Comparison of ENCODE assay signal across 13 cellular contexts in the genomic region with DNA sequence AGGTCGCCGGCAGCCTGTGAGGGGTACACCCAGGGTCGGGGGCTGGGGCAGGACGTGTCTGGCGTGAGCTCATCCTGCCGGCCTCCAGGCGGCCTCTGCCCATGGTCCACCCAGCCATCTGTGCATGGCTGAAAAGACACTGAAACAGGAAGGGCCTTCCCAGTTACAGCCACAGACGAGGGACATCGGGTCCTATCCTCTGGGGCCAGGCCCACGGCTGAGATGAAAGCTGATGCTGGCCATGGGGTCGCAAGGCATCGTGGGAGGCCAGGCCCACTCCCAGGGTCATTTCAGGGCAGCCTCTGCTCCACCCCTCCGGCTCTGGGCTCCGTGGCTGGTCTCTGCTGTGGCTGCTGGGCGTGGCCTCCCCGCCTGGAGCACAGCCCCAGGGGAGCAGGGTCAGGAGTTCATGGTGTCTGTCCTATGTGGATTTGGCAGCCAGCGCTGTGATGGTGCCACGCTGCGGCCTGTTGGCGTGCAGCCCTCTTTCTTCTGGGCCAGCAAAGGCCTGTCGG. TPM values are rescaled to one million over a fixed set of nuclear protein-coding genes. Genes with fewer than 3 reads are reported as not detected.
A peak's percentile ranks its signal among the peaks of the same experiment; 100 is the strongest.
DNase-seq lines count a peak whose midpoint lies in the region; ATAC-seq, FAIRE-seq and TF ChIP-seq lines count a peak whose summit lies in the region.
"Had no signal": no experiment of that assay in that cellular context is flagged by ENCODE, and none has a peak within 500 bp of the region (broad histone marks: within the 10 kb centered on the region; RNA-seq: fewer than 3 reads in every experiment).

No MANE protein-coding gene starts in this region.

- FAIRE-seq in D721Med (lab: Jason Lieb, UNC): no peak

- H2BK12ac ChIP-seq in mesenchymal stem cell (ENCODE audit: low read length in 2 of 2): no peak overlapping the region

- peaks cover 4% of the 10 kb centered on the region for H3K4me1 Mint-ChIP-seq in WTC11
- H3K4me1 Mint-ChIP-seq: activated naive CD4-positive, alpha-beta T cell treated with anti-CD3 and anti-CD28 coated beads, Interleukin-2, amount 50 U/mL, for 24 hours had no signal

- H3K23ac ChIP-seq in mesenchymal stem cell (ENCODE audit: low read length in 2 of 2): no peak overlapping the region

- no peaks in the 10 kb centered on the region for H3K27me3 ChIP-seq in mesenchymal stem cell (ENCODE audit: control insufficient read depth in 1 of 2, insufficient read depth in 1 of 2, low read length in 2 of 2)

- peaks cover 24% of the 10 kb centered on the region for H3K4me1 ChIP-seq in mesenchymal stem cell (ENCODE audit: control insufficient read depth, insufficient read depth, low read depth, low read length)
- H3K4me1 ChIP-seq: Caco-2 had no signal

- H3K4me3 Mint-ChIP-seq in WTC11: no peak overlapping the region
- H3K4me3 Mint-ChIP-seq: activated CD4-positive, alpha-beta T cell treated with anti-CD3 and anti-CD28 coated beads, Interleukin-2, amount 10 ng/mL, durations not matched to agents 7 days and 5 days; activated naive CD4-positive, alpha-beta T cell treated with anti-CD3 and anti-CD28 coated beads, Interleukin-2, amount 50 U/mL, for 24 hours; effector memory CD8-positive, alpha-beta T cell; type B pancreatic cell had no signal

- no peak overlapping the region for H3K4me2 ChIP-seq in mesenchymal stem cell (ENCODE audit: low read length, poor library complexity, severe bottlenecking)

- no peak overlapping the region for H3K18ac ChIP-seq in mesenchymal stem cell (ENCODE audit: low read depth in 1 of 2, low read length in 2 of 2)

- H3K9me3 ChIP-seq in mesenchymal stem cell (ENCODE audit: control insufficient read depth, low read length): no peaks in the 10 kb centered on the region
- H3K9me3 ChIP-seq: Caco-2 had no signal

- POLR2A ChIA-PET in WTC11 (lab: Charles Lee): no interaction called here

- no peak overlapping the region for H3K4ac ChIP-seq in mesenchymal stem cell (ENCODE audit: low read depth in 1 of 2, low read length in 2 of 2)

- H4K8ac ChIP-seq in mesenchymal stem cell (ENCODE audit: low read length): no peak overlapping the region

- CTCF ChIA-PET in WTC11 (lab: Charles Lee): interaction anchor here (1.1 kb wide), 1 partner anchor 20 kb away, joined by 3 read pairs; no protein-coding TSS in a partner anchor

- H2BK15ac ChIP-seq in mesenchymal stem cell (ENCODE audit: low read depth, poor library complexity, severe bottlenecking): no peak overlapping the region

- no peaks in the 10 kb centered on the region for H3K27me3 Mint-ChIP-seq in WTC11 (ENCODE audit: low read depth)
- H3K27me3 Mint-ChIP-seq: activated CD4-positive, alpha-beta T cell treated with anti-CD3 and anti-CD28 coated beads, Interleukin-2, amount 10 ng/mL, durations not matched to agents 7 days and 5 days; activated naive CD4-positive, alpha-beta T cell treated with anti-CD3 and anti-CD28 coated beads, Interleukin-2, amount 50 U/mL, for 24 hours; effector memory CD8-positive, alpha-beta T cell; type B pancreatic cell had no signal

- H3K14ac ChIP-seq in mesenchymal stem cell (ENCODE audit: low read length in 2 of 2): no peak overlapping the region

- peaks cover 5% of the 10 kb centered on the region for H3K36me3 Mint-ChIP-seq in WTC11
- H3K36me3 Mint-ChIP-seq: type B pancreatic cell had no signal

- peak overlapping the region; percentile 7 for H3K9ac ChIP-seq in mesenchymal stem cell (ENCODE audit: low read length)

- no peak for ATAC-seq in WTC11
- ATAC-seq: effector memory CD8-positive, alpha-beta T cell had no signal

- H2BK120ac ChIP-seq in mesenchymal stem cell (ENCODE audit: low read depth, low read length): no peak overlapping the region

- no peak overlapping the region for H2BK5ac ChIP-seq in mesenchymal stem cell (ENCODE audit: low read depth, low read length, poor library complexity, severe bottlenecking)

- no peak overlapping the region for H3K27ac ChIP-seq in mesenchymal stem cell (ENCODE audit: low read length, poor library complexity, severe bottlenecking)

- peak; percentile 1 for TF ChIP-seq CTCF in D721Med (IDR thresholded peaks at IDR 0.05; ENCODE audit: insufficient read depth, missing control alignments)
- no peak for TF ChIP-seq CTCF in WTC11 (IDR thresholded peaks at IDR 0.05)

- no peaks in the 10 kb centered on the region for H3K9me3 Mint-ChIP-seq in WTC11
- H3K9me3 Mint-ChIP-seq: activated CD4-positive, alpha-beta T cell treated with anti-CD3 and anti-CD28 coated beads, Interleukin-2, amount 10 ng/mL, durations not matched to agents 7 days and 5 days; activated naive CD4-positive, alpha-beta T cell treated with anti-CD3 and anti-CD28 coated beads, Interleukin-2, amount 50 U/mL, for 24 hours; effector memory CD8-positive, alpha-beta T cell; type B pancreatic cell had no signal

- WGBS in mesenchymal stem cell: 81% methylated on average over 21 of the region's 21 CpGs

- peaks cover 24 to 56% of the 10 kb centered on the region in 2 experiments for H3K36me3 ChIP-seq in mesenchymal stem cell (ENCODE audit: control insufficient read depth in 1 of 2, insufficient read depth in 2 of 2, low read depth in 1 of 2, low read length in 2 of 2)

- no peak overlapping the region for H2AK5ac ChIP-seq in mesenchymal stem cell (ENCODE audit: low read length, severe bottlenecking)

- H4K91ac ChIP-seq in mesenchymal stem cell (ENCODE audit: low read length): no peak overlapping the region

- DNase-seq in D721Med (ENCODE audit: insufficient read length, low spot score) (no peak), WTC11 (ENCODE audit: low spot score) (no peak), mesenchymal stem cell (no peak), NCI-H2227 treated with DMSO at 0.1 percent for 48 hours (lab: John Stamatoyannopoulos, UW) (no peak), SHP77 (lab: John Stamatoyannopoulos, UW) (no peak), cortex of kidney (lab: John Stamatoyannopoulos, UW) (no peak)
- DNase-seq: activated CD4-positive, alpha-beta T cell treated with anti-CD3 and anti-CD28 coated beads, Interleukin-2, amount 10 ng/mL, durations not matched to agents 7 days and 5 days; Caco-2; effector memory CD8-positive, alpha-beta T cell; NCI-H510A; SIG-M5 had no signal

- no peak overlapping the region for H2AFZ ChIP-seq in mesenchymal stem cell (ENCODE audit: low read depth, low read length)

- H3K79me1 ChIP-seq in mesenchymal stem cell (replicated peaks; ENCODE audit: low read length, poor library complexity, severe bottlenecking): peaks cover 19% of the 10 kb centered on the region

- H3K27ac Mint-ChIP-seq in WTC11: peak overlapping the region; percentile 16; the same call in 1 of the 2 replicates
- H3K27ac Mint-ChIP-seq: activated CD4-positive, alpha-beta T cell treated with anti-CD3 and anti-CD28 coated beads, Interleukin-2, amount 10 ng/mL, durations not matched to agents 7 days and 5 days; activated naive CD4-positive, alpha-beta T cell treated with anti-CD3 and anti-CD28 coated beads, Interleukin-2, amount 50 U/mL, for 24 hours; type B pancreatic cell had no signal

- H3K4me3 ChIP-seq in mesenchymal stem cell (ENCODE audit: insufficient read depth in 1 of 2, low read depth in 1 of 2, low read length in 2 of 2): no peak overlapping the region

TF ChIP-seq in WTC11, 78 proteins besides CTCF, POLR2A, EP300 and RAD21 (continues in another document):
- TF ChIP-seq USF2 (CRISPR knock-in tag; IDR thresholded peaks at IDR 0.05) (no peak), GTF2I (CRISPR knock-in tag; conservative IDR thresholded peaks at IDR 0.05) (no peak), RORB (CRISPR knock-in tag; IDR thresholded peaks at IDR 0.05) (no peak), ZNF263 (CRISPR knock-in tag; IDR thresholded peaks at IDR 0.05; ENCODE audit: low read depth) (no peak), ZNF512 (CRISPR knock-in tag; IDR thresholded peaks at IDR 0.05; ENCODE audit: borderline replicate concordance) (no peak), JUN (CRISPR knock-in tag; IDR thresholded peaks at IDR 0.05) (no peak), GRHL2 (CRISPR knock-in tag; IDR thresholded peaks at IDR 0.05; ENCODE audit: insufficient replicate concordance, severe bottlenecking) (no peak), SOX15 (CRISPR knock-in tag; IDR thresholded peaks at IDR 0.05) (no peak), ETV6 (CRISPR knock-in tag; IDR thresholded peaks at IDR 0.05) (no peak), CREM (CRISPR knock-in tag; IDR thresholded peaks at IDR 0.05) (no peak)

RNA-seq across cellular contexts. Expression of gene ATP6V0C, which starts 16.6 kb away (rescaled TPM):
- total RNA-seq in WTC11 (2021): 193 to 212 TPM (median 193 TPM) in 3 replicates
- polyA plus RNA-seq in mesenchymal stem cell (2013, experiment 1 of 2): 498 TPM
- polyA plus RNA-seq in mesenchymal stem cell (2013, experiment 2 of 2): 484 TPM

RNA-seq across cellular contexts. Expression of gene TBC1D24, which starts 22.2 kb away (rescaled TPM):
- 17.3 to 21.0 TPM (median 17.8 TPM) in 3 replicates for total RNA-seq in WTC11 (2021)
- polyA plus RNA-seq in mesenchymal stem cell (2013, experiment 1 of 2): 4.9 TPM
- polyA plus RNA-seq in mesenchymal stem cell (2013, experiment 2 of 2): 4.1 TPM

RNA-seq across cellular contexts. Expression of gene AMDHD2, which starts 23.0 kb away (rescaled TPM):
- 60.1 to 70.9 TPM (median 60.3 TPM) in 3 replicates for total RNA-seq in WTC11 (2021)
- 24.6 TPM for polyA plus RNA-seq in mesenchymal stem cell (2013, experiment 1 of 2)
- polyA plus RNA-seq in mesenchymal stem cell (2013, experiment 2 of 2): 20.6 TPM

RNA-seq across cellular contexts. Expression of gene NTN3, which starts 26.1 kb away (rescaled TPM):
- total RNA-seq in WTC11 (2021): 0.82 to 0.92 TPM (median 0.89 TPM) in 3 replicates
- 0.14 TPM for polyA plus RNA-seq in mesenchymal stem cell (2013, experiment 1 of 2)
- 0.15 TPM for polyA plus RNA-seq in mesenchymal stem cell (2013, experiment 2 of 2)
- total RNA-seq: activated CD4-positive, alpha-beta T cell treated with anti-CD3 and anti-CD28 coated beads, Interleukin-2, amount 10 ng/mL, durations not matched to agents 7 days and 5 days had no signal

RNA-seq across cellular contexts. Expression of gene CEMP1, which starts 34.0 kb away (rescaled TPM):
- 0.14 to 0.32 TPM (median 0.15 TPM) in 3 replicates for total RNA-seq in WTC11 (2021)
- not detected for polyA plus RNA-seq in mesenchymal stem cell (2013, experiment 1 of 2)
- not detected for polyA plus RNA-seq in mesenchymal stem cell (2013, experiment 2 of 2)
